Comparison of ENCODE assay signal across 28 cellular contexts in the genomic region with DNA sequence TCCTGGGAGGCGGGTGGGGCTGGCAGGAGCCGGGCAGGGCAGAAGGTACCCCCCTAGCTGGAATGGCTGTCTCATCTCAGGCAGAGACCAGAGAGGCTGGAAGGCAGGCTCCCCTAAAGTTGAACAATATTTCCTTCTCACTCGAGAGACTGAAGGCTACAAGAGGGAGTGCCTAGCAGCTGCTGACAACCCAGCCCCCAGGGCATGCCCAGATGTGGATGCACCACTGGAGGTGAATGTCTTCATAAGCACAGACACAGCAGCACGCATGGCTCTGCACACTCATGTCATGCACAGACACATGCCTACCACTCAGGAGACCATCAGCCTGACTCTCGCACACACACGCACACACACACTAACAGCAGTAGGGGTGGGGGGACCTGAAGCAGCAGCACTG.
"Had no signal": no experiment of that assay in that cellular context is flagged by ENCODE, and none has a peak within 500 bp of the region (broad histone marks: within the 10 kb centered on the region; RNA-seq: fewer than 3 reads in every experiment).

No MANE protein-coding gene starts in this region.

- H3K9me3 ChIP-seq: mucosa of descending colon, neutrophil, right atrium auricular region, right lobe of liver, testis, thyroid gland, transverse colon, vagina had no signal

- H3K9me3 Mint-ChIP-seq: natural killer cell treated with Interleukin-12 subunit alpha and Interleukin-12 subunit beta and Interleukin-15 and Interleukin-18, amount 100 ng/mL, for 72 hours; neural crest cell had no signal

- H3K4me3 Mint-ChIP-seq: naive thymus-derived CD4-positive, alpha-beta T cell; natural killer cell treated with Interleukin-12 subunit alpha and Interleukin-12 subunit beta and Interleukin-15 and Interleukin-18, amount 100 ng/mL, for 72 hours; neural crest cell; stimulated activated memory B cell treated with anti-CD40 and anti-IgM and Interleukin-4, amounts not matched to agents 10 μg/mL and 1 μg/mL and 100 μg/mL, for 72 hours had no signal

- H3K79me2 ChIP-seq: parathyroid adenoma had no signal

- H3K36me3 Mint-ChIP-seq: natural killer cell treated with Interleukin-12 subunit alpha and Interleukin-12 subunit beta and Interleukin-15 and Interleukin-18, amount 100 ng/mL, for 72 hours; stimulated activated memory B cell treated with anti-CD40 and anti-IgM and Interleukin-4, amounts not matched to agents 10 μg/mL and 1 μg/mL and 100 μg/mL, for 72 hours had no signal

- ATAC-seq: left cardiac atrium; left lung; mucosa of descending colon; naive thymus-derived CD4-positive, alpha-beta T cell; natural killer cell treated with Interleukin-12 subunit alpha and Interleukin-12 subunit beta and Interleukin-15 and Interleukin-18, amount 100 ng/mL, for 72 hours; right lobe of liver; stimulated activated memory B cell treated with anti-CD40 and anti-IgM and Interleukin-4, amounts not matched to agents 10 μg/mL and 1 μg/mL and 100 μg/mL, for 72 hours had no signal

- H3K36me3 ChIP-seq: left lung, neutrophil, right atrium auricular region, right lobe of liver, stomach, thyroid gland, transverse colon, upper lobe of left lung, vagina had no signal

- H3K27ac Mint-ChIP-seq: naive thymus-derived CD4-positive, alpha-beta T cell; natural killer cell treated with Interleukin-12 subunit alpha and Interleukin-12 subunit beta and Interleukin-15 and Interleukin-18, amount 100 ng/mL, for 72 hours; progenitor cell of endocrine pancreas; stimulated activated memory B cell treated with anti-CD40 and anti-IgM and Interleukin-4, amounts not matched to agents 10 μg/mL and 1 μg/mL and 100 μg/mL, for 72 hours had no signal

- DNase-seq: hippocampal formation; kidney glomerular epithelial cell; left cardiac atrium; left lung; midbrain; mucosa of descending colon; naive thymus-derived CD4-positive, alpha-beta T cell; right lobe of liver; stimulated activated CD4-positive, alpha-beta T cell treated with anti-CD3 and anti-CD28 coated beads, Interleukin-1b, Interleukin-23, amount 100 ng/mL, for 48 hours; stimulated activated CD4-positive, alpha-beta T cell treated with anti-CD3 and anti-CD28 coated beads, Interleukin-2, amount 100 ng/mL, for 48 hours; stimulated activated CD4-positive, alpha-beta T cell treated with anti-CD3 and anti-CD28 coated beads, Interleukin-4, amount 100 ng/mL, for 4 hours; stimulated activated CD8-positive, alpha-beta memory T cell treated with anti-CD3 and anti-CD28 coated beads, Interleukin-4, amount 100 ng/mL, for 48 hours; stimulated activated naive CD4-positive, alpha-beta T cell treated with Interleukin-2 at 50 U/mL for 16 hours; stomach; testis; thyroid gland; transverse colon; upper lobe of left lung had no signal

- H3K4me1 ChIP-seq: left lung, parathyroid adenoma, right atrium auricular region, right lobe of liver, stomach, testis, thyroid gland, transverse colon, upper lobe of left lung, vagina had no signal

- H3K27ac ChIP-seq: left lung, neutrophil, parathyroid adenoma, right atrium auricular region, right lobe of liver, stomach, testis, thyroid gland, transverse colon, upper lobe of left lung, vagina had no signal

- H3K4me1 Mint-ChIP-seq: stimulated activated memory B cell treated with anti-CD40 and anti-IgM and Interleukin-4, amounts not matched to agents 10 μg/mL and 1 μg/mL and 100 μg/mL, for 72 hours had no signal

- H3K27me3 ChIP-seq: right atrium auricular region, right lobe of liver, testis, thyroid gland, transverse colon, upper lobe of left lung, vagina had no signal

- H3K4me3 ChIP-seq: left lung, lung, mucosa of descending colon, right atrium auricular region, right lobe of liver, smooth muscle cell, stomach, testis, thyroid gland, transverse colon, upper lobe of left lung, vagina had no signal

- H3K4me2 ChIP-seq: smooth muscle cell had no signal

- H2AFZ ChIP-seq: parathyroid adenoma had no signal

- H3K9ac ChIP-seq: parathyroid adenoma had no signal
